In genomic region chr2:212777020-212777491, GRCh38 we compare ENCODE assay signal across 8 cellular contexts.
DNase-seq lines count a peak whose midpoint lies in the region; ATAC-seq lines count a peak whose summit lies in the region.

No MANE protein-coding gene starts in this region.

- CTCF ChIA-PET in T-cell (lab: Charles Lee): interaction anchor here (1.1 to 3.0 kb wide), 8 partner anchors 12 to 383 kb away, joined by 3 to 18 read pairs (median 6); partner anchors contain the start of gene IKZF2 (in 1 of the 2)

- H3K4me3 Mint-ChIP-seq in T-cell: no peak overlapping the region

- H3K4me1 Mint-ChIP-seq in T-cell: peaks cover 3 to 5% (median 3%) of the 10 kb centered on the region in 3 donors

- no peaks in the 10 kb centered on the region for H3K9me3 Mint-ChIP-seq in T-cell

- H3K36me3 Mint-ChIP-seq in T-cell: no peaks in the 10 kb centered on the region

- peak; percentile 67 for ATAC-seq in GM21576 (IDR thresholded peaks at IDR 0.05; ENCODE audit: unreplicated experiment)
- peak in 3 of 4 experiments; percentile 36 to 52 (median 47) for ATAC-seq in T-cell (replicated peaks in 1 of 4)
- ATAC-seq in HG03039 (IDR thresholded peaks at IDR 0.05; ENCODE audit: unreplicated experiment): no peak

- no peaks in the 10 kb centered on the region for H3K27me3 Mint-ChIP-seq in T-cell

- peak; percentile 17 for DNase-seq in DMS153 treated with DMSO at 0.1 percent for 48 hours (lab: John Stamatoyannopoulos, UW; ENCODE audit: unreplicated experiment)
- no peak for DNase-seq in DMS153 (lab: John Stamatoyannopoulos, UW)
- peak; percentile 39 for DNase-seq in M059J (ENCODE audit: low read depth)
- peak in 1 of 34 experiments; percentile 3 for DNase-seq in T-cell
- DNase-seq in fibroblast of the conjunctiva (ENCODE audit: low read depth): peak; percentile 26
- peak; percentile 24 for DNase-seq in renal cortical epithelial cell (ENCODE audit: low read depth)

- no peak overlapping the region for H3K27ac Mint-ChIP-seq in T-cell

- POLR2A ChIA-PET in T-cell (lab: Charles Lee): no interaction called here
